9 cellular contexts compared by ENCODE assay signal in genomic region chr2:176106636-176107539, GRCh38. TPM values are rescaled to one million over a fixed set of nuclear protein-coding genes. Genes with fewer than 3 reads are reported as not detected.
DNase-seq lines count a peak whose midpoint lies in the region; ATAC-seq lines count a peak whose summit lies in the region.
"Had no signal": no experiment of that assay in that cellular context is flagged by ENCODE, and none has a peak within 500 bp of the region (broad histone marks: within the 10 kb centered on the region; RNA-seq: fewer than 3 reads in every experiment).

HOXD11 (plus strand) TSS chr2:176107280; CDS start chr2:176107356, 76 bp downstream.

- H3K14ac ChIP-seq in mesenchymal stem cell (ENCODE audit: low read length in 2 of 2): no peak within 1 kb of the TSS

- peak within 1 kb of the TSS; percentile 5 for H3K4me2 ChIP-seq in mesenchymal stem cell (ENCODE audit: low read length, poor library complexity, severe bottlenecking)

- no peak within 1 kb of the TSS for H4K8ac ChIP-seq in mesenchymal stem cell (ENCODE audit: low read length)

- H3K23ac ChIP-seq in mesenchymal stem cell (ENCODE audit: low read length in 2 of 2): no peak within 1 kb of the TSS

- no peak within 1 kb of the TSS for H4K91ac ChIP-seq in mesenchymal stem cell (ENCODE audit: low read length)

- peak within 1 kb of the TSS; percentile 27 to 69 for H3K4me3 ChIP-seq in mesenchymal stem cell (ENCODE audit: insufficient read depth in 1 of 2, low read depth in 1 of 2, low read length in 2 of 2)

- H2BK5ac ChIP-seq in mesenchymal stem cell (ENCODE audit: low read depth, low read length, poor library complexity, severe bottlenecking): no peak within 1 kb of the TSS

- peaks cover 33% of the 10 kb centered on the region for H3K4me1 Mint-ChIP-seq in activated naive CD8-positive, alpha-beta T cell treated with anti-CD3 and anti-CD28 coated beads for 36 hours

- H3K36me3 Mint-ChIP-seq in activated naive CD8-positive, alpha-beta T cell treated with anti-CD3 and anti-CD28 coated beads for 36 hours: peaks cover 4% of the 10 kb centered on the region

- H3K4ac ChIP-seq in mesenchymal stem cell (ENCODE audit: low read depth in 1 of 2, low read length in 2 of 2): no peak within 1 kb of the TSS

- peak; percentile 70 for DNase-seq in ELF-1 (ENCODE audit: low read depth, low spot score)
- peak; percentile 63 for DNase-seq in NCI-H146 treated with DMSO at 0.1 percent for 48 hours (lab: John Stamatoyannopoulos, UW; ENCODE audit: unreplicated experiment)
- no peak for DNase-seq in activated naive CD8-positive, alpha-beta T cell treated with anti-CD3 and anti-CD28 coated beads for 36 hours
- DNase-seq in mesenchymal stem cell: no peak
- DNase-seq in GM19238 (ENCODE audit: insufficient read length, low spot score): no peak
- DNase-seq in occipital lobe (lab: John Stamatoyannopoulos, UW): no peak

- no peak within 1 kb of the TSS for H3K27ac ChIP-seq in mesenchymal stem cell (ENCODE audit: low read length, poor library complexity, severe bottlenecking)

- peaks cover 90% of the 10 kb centered on the region for H3K27me3 Mint-ChIP-seq in activated naive CD8-positive, alpha-beta T cell treated with anti-CD3 and anti-CD28 coated beads for 36 hours

- no peak within 1 kb of the TSS for H3K9ac ChIP-seq in mesenchymal stem cell (ENCODE audit: low read length)

- H2AK5ac ChIP-seq in mesenchymal stem cell (ENCODE audit: low read length, severe bottlenecking): no peak within 1 kb of the TSS

- no peak within 1 kb of the TSS for H3K18ac ChIP-seq in mesenchymal stem cell (ENCODE audit: low read depth in 1 of 2, low read length in 2 of 2)

- H3K27me3 ChIP-seq in mesenchymal stem cell (ENCODE audit: control insufficient read depth in 1 of 2, insufficient read depth in 1 of 2, low read length in 2 of 2): peaks cover 90 to 93% of the 10 kb centered on the region in 2 experiments

- H2AFZ ChIP-seq in mesenchymal stem cell (ENCODE audit: low read depth, low read length): no peak within 1 kb of the TSS

- no peak within 1 kb of the TSS for H2BK120ac ChIP-seq in mesenchymal stem cell (ENCODE audit: low read depth, low read length)

- no peak within 1 kb of the TSS for H2BK12ac ChIP-seq in mesenchymal stem cell (ENCODE audit: low read length in 2 of 2)

- H3K9me3 Mint-ChIP-seq in activated naive CD8-positive, alpha-beta T cell treated with anti-CD3 and anti-CD28 coated beads for 36 hours: peaks cover 9% of the 10 kb centered on the region

- under 1% methylated on average over 41 of the region's 82 CpGs for WGBS in mesenchymal stem cell

- H3K9me3 ChIP-seq in mesenchymal stem cell (ENCODE audit: control insufficient read depth, low read length): no peaks in the 10 kb centered on the region

- peak within 1 kb of the TSS; percentile 47 for H3K4me3 Mint-ChIP-seq in activated naive CD8-positive, alpha-beta T cell treated with anti-CD3 and anti-CD28 coated beads for 36 hours

- H2BK15ac ChIP-seq in mesenchymal stem cell (ENCODE audit: low read depth, poor library complexity, severe bottlenecking): no peak within 1 kb of the TSS

- H3K79me1 ChIP-seq in mesenchymal stem cell (replicated peaks; ENCODE audit: low read length, poor library complexity, severe bottlenecking): no peaks in the 10 kb centered on the region

- H3K4me1 ChIP-seq in mesenchymal stem cell (ENCODE audit: control insufficient read depth, insufficient read depth, low read depth, low read length): peaks cover 22% of the 10 kb centered on the region

- ATAC-seq in GM18907 (IDR thresholded peaks at IDR 0.05; ENCODE audit: unreplicated experiment): no peak
- no peak for ATAC-seq in HG03095 (IDR thresholded peaks at IDR 0.05; ENCODE audit: unreplicated experiment)

- H3K27ac Mint-ChIP-seq in activated naive CD8-positive, alpha-beta T cell treated with anti-CD3 and anti-CD28 coated beads for 36 hours: peak within 1 kb of the TSS; percentile 61

- no peaks in the 10 kb centered on the region for H3K36me3 ChIP-seq in mesenchymal stem cell (ENCODE audit: control insufficient read depth in 1 of 2, insufficient read depth in 2 of 2, low read depth in 1 of 2, low read length in 2 of 2)

RNA-seq across cellular contexts. Expression of gene HOXD11, which starts in this region (rescaled TPM):
- not detected for total RNA-seq in activated naive CD8-positive, alpha-beta T cell treated with anti-CD3 and anti-CD28 coated beads for 36 hours
- polyA plus RNA-seq in mesenchymal stem cell (2013, experiment 1 of 2): not detected
- polyA plus RNA-seq in mesenchymal stem cell (2013, experiment 2 of 2): not detected
- total RNA-seq in occipital lobe: not detected
- total RNA-seq: LHCN-M2 had no signal

Comparison
In these comparisons a context has a peak if more than half of its experiments do, and no peak if none do; other contexts are left out.
1. DNase-seq: peak in ELF-1 (single experiment) and NCI-H146 treated with DMSO at 0.1 percent for 48 hours (single experiment); none in activated naive CD8-positive, alpha-beta T cell treated with anti-CD3 and anti-CD28 coated beads for 36 hours (single experiment), mesenchymal stem cell (single experiment), GM19238 (single experiment) and occipital lobe (single experiment).